2 cellular contexts compared by ENCODE assay signal in the genomic region with DNA sequence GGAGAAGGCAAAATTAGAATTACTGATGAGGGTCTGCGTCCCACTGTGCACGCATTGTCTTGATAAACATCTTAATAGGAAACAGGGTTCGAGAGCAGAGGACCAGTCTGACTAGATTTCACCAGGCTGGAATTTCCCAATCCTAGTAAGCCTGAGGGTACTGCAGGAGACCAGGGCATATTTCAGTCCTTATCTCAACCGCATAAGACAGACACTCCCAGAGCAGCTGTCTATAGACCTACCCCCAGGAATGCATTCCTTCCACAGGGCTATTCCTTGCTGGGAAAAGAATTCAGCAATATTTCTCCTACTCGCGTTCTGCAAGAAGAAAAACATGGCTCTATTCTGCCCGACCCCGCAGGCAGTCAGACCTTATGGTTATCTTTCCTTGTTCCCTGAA. TPM values are rescaled to one million over a fixed set of nuclear protein-coding genes. Genes with fewer than 3 reads are reported as not detected.
"Had no signal": no experiment of that assay in that cellular context is flagged by ENCODE, and none has a peak within 500 bp of the region (broad histone marks: within the 10 kb centered on the region; RNA-seq: fewer than 3 reads in every experiment).

No MANE protein-coding gene starts in this region.

RNA-seq across cellular contexts. Expression of a gene that starts 24.5 kb away (rescaled TPM):
- total RNA-seq: H7 had no signal

RNA-seq across cellular contexts. Expression of a gene that starts 46.8 kb away (rescaled TPM):
- total RNA-seq: GM23248 had no signal
